Comparison of ENCODE assay signal across 2 cellular contexts in the genomic region with DNA sequence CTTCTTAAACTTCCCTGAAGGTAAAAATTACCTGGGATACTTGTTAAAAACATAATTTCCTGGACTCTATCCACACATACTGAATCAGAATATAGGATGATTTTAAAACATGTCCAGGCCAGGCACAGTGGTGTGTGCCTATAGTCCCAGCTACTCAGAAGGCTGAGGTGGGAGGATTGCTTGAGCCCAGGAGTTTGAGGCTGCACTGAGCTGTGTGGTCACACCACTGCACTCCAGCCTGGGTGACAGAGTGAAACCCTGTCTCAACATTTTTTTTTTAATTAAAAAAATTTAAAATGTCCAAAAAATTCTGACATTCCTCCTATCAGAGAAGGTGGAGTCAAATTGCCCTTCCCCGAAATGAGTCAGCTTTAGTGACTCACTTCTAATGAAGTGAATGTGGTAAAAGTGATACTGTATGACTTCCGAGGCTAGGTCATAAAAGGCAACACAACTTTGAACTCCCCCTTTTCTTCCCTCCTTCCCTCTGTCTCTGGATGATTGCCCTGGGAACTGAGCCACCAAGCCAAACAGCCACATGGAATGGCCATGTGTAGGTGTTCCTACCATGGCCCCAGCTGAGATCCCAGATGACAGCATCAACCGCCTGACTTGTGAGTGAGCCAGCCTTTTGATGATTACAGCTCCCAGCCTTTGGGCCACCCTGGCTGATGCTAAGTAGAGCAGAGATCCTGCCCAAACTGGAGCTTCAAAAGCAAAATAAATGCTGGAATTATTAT.
TF ChIP-seq lines count a peak whose summit lies in the region.

No MANE protein-coding gene starts in this region.

TF ChIP-seq in K562, 482 proteins besides CTCF, POLR2A, EP300 and RAD21 (continues in another document):
- TF ChIP-seq, protein P1, sequence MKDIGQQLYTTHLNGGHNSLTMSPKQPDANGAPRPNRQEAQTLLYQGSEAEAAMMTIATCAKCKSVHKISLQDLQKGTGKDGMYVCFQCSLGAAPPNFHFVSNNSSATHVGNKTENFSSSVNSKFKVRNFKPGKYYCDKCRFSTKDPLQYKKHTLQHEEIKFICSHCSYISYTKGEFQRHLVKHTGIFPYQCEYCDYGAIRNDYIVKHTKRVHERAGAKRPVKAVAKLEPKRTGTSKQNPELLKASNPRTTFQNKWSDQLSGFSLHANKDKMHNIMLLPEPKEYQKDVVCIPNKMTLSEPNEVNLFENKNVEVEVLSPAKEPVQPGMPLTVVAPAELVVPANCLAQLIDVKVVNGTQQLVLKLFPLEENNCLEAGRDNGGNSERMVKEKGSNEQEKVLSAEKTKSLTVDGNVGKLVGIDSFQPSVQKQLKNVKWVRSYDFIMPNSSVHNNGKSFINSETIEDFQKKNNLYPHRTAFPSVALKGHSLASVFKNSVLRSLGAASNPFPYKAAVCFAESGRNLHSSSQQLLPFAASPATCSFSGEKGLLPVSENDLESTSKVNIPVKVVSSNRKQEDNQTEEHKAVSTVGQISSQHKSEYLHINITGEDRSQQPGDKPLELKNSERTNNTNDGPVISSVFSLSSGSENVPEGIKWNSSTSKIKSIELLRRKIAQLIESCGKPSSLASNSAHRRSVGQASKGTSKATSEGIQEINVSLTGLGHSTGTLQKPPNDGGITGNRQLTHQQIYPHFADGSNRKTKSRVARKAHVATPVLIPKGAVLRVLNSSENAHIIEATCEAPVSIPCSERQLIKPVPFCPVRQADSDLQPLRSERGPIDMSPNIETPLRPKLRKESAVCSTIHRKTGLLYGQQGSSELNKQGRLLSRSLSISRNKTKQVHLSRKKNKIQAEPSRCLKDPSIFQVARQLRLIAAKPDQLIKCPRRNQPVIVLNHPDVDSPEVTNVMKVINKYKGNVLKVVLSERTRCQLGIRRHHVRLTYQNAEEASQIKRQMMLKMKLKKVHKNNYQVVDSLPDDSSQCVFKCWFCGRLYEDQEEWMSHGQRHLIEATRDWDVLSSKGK (CRISPR knock-in tag; IDR thresholded peaks at IDR 0.05) = no peak
- TF ChIP-seq ARHGAP35 (IDR thresholded peaks at IDR 0.05; ENCODE audit: partially characterized antibody) (no peak), CBX2 (IDR thresholded peaks at IDR 0.05; ENCODE audit: insufficient read depth, low read length, poor library complexity, severe bottlenecking) (no peak), SUPT5H (IDR thresholded peaks at IDR 0.05) (peak; percentile 58), KAT2B (IDR thresholded peaks at IDR 0.05; ENCODE audit: low read depth, low read length) (no peak), BHLHE40 (IDR thresholded peaks at IDR 0.05; ENCODE audit: low read length) (peak; percentile 4; the same call in 1 of the 2 replicates), CREM (IDR thresholded peaks at IDR 0.05; ENCODE audit: low read depth) (peak; percentile 66), ZNF3 (CRISPR knock-in tag; IDR thresholded peaks at IDR 0.05) (no peak), BACH1 (tag; IDR thresholded peaks at IDR 0.05) (peak; percentile 32; the same call in 1 of the 2 replicates), POLR3A (IDR thresholded peaks at IDR 0.05; ENCODE audit: borderline replicate concordance, extremely low read depth, insufficient read depth, insufficient read length) (no peak), RBM15 (IDR thresholded peaks at IDR 0.05; ENCODE audit: insufficient read depth, low read length) (no peak), DPF2 (IDR thresholded peaks at IDR 0.05) (peak; percentile 96), STAT5A (IDR thresholded peaks at IDR 0.05; ENCODE audit: borderline replicate concordance, low read length) (peak; percentile 64), SAFB (IDR thresholded peaks at IDR 0.05; ENCODE audit: borderline replicate concordance, low read depth, low read length) (no peak), KLF10 (CRISPR knock-in tag; IDR thresholded peaks at IDR 0.05) (no peak), KAT8 (IDR thresholded peaks at IDR 0.05; ENCODE audit: low read depth) (no peak)
- TF ChIP-seq, protein P2, sequence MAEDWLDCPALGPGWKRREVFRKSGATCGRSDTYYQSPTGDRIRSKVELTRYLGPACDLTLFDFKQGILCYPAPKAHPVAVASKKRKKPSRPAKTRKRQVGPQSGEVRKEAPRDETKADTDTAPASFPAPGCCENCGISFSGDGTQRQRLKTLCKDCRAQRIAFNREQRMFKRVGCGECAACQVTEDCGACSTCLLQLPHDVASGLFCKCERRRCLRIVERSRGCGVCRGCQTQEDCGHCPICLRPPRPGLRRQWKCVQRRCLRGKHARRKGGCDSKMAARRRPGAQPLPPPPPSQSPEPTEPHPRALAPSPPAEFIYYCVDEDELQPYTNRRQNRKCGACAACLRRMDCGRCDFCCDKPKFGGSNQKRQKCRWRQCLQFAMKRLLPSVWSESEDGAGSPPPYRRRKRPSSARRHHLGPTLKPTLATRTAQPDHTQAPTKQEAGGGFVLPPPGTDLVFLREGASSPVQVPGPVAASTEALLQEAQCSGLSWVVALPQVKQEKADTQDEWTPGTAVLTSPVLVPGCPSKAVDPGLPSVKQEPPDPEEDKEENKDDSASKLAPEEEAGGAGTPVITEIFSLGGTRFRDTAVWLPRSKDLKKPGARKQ (CRISPR knock-in tag; IDR thresholded peaks at IDR 0.05) = no peak
- TF ChIP-seq, protein P3, sequence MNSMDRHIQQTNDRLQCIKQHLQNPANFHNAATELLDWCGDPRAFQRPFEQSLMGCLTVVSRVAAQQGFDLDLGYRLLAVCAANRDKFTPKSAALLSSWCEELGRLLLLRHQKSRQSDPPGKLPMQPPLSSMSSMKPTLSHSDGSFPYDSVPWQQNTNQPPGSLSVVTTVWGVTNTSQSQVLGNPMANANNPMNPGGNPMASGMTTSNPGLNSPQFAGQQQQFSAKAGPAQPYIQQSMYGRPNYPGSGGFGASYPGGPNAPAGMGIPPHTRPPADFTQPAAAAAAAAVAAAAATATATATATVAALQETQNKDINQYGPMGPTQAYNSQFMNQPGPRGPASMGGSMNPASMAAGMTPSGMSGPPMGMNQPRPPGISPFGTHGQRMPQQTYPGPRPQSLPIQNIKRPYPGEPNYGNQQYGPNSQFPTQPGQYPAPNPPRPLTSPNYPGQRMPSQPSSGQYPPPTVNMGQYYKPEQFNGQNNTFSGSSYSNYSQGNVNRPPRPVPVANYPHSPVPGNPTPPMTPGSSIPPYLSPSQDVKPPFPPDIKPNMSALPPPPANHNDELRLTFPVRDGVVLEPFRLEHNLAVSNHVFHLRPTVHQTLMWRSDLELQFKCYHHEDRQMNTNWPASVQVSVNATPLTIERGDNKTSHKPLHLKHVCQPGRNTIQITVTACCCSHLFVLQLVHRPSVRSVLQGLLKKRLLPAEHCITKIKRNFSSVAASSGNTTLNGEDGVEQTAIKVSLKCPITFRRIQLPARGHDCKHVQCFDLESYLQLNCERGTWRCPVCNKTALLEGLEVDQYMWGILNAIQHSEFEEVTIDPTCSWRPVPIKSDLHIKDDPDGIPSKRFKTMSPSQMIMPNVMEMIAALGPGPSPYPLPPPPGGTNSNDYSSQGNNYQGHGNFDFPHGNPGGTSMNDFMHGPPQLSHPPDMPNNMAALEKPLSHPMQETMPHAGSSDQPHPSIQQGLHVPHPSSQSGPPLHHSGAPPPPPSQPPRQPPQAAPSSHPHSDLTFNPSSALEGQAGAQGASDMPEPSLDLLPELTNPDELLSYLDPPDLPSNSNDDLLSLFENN (IDR thresholded peaks at IDR 0.05; ENCODE audit: low read depth in 2 of 2, low read length in 2 of 2) = 0 out of 4 replicates have a peak, but pooled peaks of 1 of the 2 experiments have one; percentile 51
- TF ChIP-seq, protein P4, sequence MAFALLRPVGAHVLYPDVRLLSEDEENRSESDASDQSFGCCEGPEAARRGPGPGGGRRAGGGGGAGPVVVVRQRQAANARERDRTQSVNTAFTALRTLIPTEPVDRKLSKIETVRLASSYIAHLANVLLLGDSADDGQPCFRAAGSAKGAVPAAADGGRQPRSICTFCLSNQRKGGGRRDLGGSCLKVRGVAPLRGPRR (CRISPR knock-in tag; IDR thresholded peaks at IDR 0.05) = no peak

TF ChIP-seq in HepG2, 621 proteins besides CTCF, POLR2A, EP300 and RAD21:
- TF ChIP-seq, protein P5, sequence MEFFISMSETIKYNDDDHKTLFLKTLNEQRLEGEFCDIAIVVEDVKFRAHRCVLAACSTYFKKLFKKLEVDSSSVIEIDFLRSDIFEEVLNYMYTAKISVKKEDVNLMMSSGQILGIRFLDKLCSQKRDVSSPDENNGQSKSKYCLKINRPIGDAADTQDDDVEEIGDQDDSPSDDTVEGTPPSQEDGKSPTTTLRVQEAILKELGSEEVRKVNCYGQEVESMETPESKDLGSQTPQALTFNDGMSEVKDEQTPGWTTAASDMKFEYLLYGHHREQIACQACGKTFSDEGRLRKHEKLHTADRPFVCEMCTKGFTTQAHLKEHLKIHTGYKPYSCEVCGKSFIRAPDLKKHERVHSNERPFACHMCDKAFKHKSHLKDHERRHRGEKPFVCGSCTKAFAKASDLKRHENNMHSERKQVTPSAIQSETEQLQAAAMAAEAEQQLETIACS (CRISPR knock-in tag; IDR thresholded peaks at IDR 0.05) = no peak
- TF ChIP-seq, protein P6, sequence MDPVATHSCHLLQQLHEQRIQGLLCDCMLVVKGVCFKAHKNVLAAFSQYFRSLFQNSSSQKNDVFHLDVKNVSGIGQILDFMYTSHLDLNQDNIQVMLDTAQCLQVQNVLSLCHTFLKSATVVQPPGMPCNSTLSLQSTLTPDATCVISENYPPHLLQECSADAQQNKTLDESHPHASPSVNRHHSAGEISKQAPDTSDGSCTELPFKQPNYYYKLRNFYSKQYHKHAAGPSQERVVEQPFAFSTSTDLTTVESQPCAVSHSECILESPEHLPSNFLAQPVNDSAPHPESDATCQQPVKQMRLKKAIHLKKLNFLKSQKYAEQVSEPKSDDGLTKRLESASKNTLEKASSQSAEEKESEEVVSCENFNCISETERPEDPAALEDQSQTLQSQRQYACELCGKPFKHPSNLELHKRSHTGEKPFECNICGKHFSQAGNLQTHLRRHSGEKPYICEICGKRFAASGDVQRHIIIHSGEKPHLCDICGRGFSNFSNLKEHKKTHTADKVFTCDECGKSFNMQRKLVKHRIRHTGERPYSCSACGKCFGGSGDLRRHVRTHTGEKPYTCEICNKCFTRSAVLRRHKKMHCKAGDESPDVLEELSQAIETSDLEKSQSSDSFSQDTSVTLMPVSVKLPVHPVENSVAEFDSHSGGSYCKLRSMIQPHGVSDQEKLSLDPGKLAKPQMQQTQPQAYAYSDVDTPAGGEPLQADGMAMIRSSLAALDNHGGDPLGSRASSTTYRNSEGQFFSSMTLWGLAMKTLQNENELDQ (CRISPR knock-in tag; IDR thresholded peaks at IDR 0.05; ENCODE audit: borderline replicate concordance) = no peak
- TF ChIP-seq YEATS2 (CRISPR knock-in tag; IDR thresholded peaks at IDR 0.05; ENCODE audit: borderline replicate concordance) (no peak), ATRX (CRISPR knock-in tag; IDR thresholded peaks at IDR 0.05; ENCODE audit: borderline replicate concordance) (no peak), KAT7 (CRISPR knock-in tag; IDR thresholded peaks at IDR 0.05; ENCODE audit: borderline replicate concordance) (peak; percentile 17; the same call in 1 of the 2 replicates), ZNF644 (CRISPR knock-in tag; IDR thresholded peaks at IDR 0.05; ENCODE audit: low read depth) (peak; percentile 59; the same call in 1 of the 2 replicates), SOX5 (CRISPR knock-in tag; IDR thresholded peaks at IDR 0.05; ENCODE audit: borderline replicate concordance) (no peak), RBM39 (IDR thresholded peaks at IDR 0.05; ENCODE audit: low read depth, low read length, poor library complexity, severe bottlenecking) (no peak), SAP130 (CRISPR knock-in tag; IDR thresholded peaks at IDR 0.05; ENCODE audit: low read depth) (peak; percentile 60), RARA (CRISPR knock-in tag; IDR thresholded peaks at IDR 0.05) (no peak), FOSL2 (CRISPR knock-in tag; IDR thresholded peaks at IDR 0.05) (peak; percentile 77)
- TF ChIP-seq, protein P7, sequence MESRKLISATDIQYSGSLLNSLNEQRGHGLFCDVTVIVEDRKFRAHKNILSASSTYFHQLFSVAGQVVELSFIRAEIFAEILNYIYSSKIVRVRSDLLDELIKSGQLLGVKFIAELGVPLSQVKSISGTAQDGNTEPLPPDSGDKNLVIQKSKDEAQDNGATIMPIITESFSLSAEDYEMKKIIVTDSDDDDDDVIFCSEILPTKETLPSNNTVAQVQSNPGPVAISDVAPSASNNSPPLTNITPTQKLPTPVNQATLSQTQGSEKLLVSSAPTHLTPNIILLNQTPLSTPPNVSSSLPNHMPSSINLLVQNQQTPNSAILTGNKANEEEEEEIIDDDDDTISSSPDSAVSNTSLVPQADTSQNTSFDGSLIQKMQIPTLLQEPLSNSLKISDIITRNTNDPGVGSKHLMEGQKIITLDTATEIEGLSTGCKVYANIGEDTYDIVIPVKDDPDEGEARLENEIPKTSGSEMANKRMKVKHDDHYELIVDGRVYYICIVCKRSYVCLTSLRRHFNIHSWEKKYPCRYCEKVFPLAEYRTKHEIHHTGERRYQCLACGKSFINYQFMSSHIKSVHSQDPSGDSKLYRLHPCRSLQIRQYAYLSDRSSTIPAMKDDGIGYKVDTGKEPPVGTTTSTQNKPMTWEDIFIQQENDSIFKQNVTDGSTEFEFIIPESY (CRISPR knock-in tag; IDR thresholded peaks at IDR 0.05) = 0 out of 2 replicates have a peak, but pooled peaks have one; percentile 31
